Comparison of ENCODE assay signal across 8 cellular contexts in the genomic region with DNA sequence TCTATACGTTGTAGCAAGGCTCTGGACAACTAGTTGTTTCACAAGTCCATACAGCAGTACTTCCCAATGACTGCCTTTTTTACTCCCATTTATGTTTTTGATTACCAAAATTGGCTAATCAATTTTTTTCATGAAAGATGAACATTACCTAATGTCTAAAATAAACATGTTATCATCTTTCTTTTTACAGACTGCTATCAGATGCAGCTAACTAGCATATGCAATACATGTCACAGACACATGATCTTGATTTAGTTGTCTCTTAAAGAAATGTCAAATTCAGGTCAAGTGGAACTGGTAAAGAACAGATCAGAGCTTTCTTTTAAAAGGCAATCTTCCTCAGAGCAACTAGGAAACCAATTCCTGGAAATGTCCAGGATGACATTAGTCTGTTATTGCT. TPM values are rescaled to one million over a fixed set of nuclear protein-coding genes. Genes with fewer than 3 reads are reported as not detected.
A peak's percentile ranks its signal among the peaks of the same experiment; 100 is the strongest.
DNase-seq lines count a peak whose midpoint lies in the region; ATAC-seq and TF ChIP-seq lines count a peak whose summit lies in the region.

No MANE protein-coding gene starts in this region.

- no peaks in the 10 kb centered on the region for H3K9me3 Mint-ChIP-seq in activated naive CD4-positive, alpha-beta T cell treated with anti-CD3 and anti-CD28 coated beads, Interleukin-2, amount 50 U/mL, for 72 hours

- H3K4me3 ChIP-seq in GM12865 (ENCODE audit: low read depth, low read length) (peak overlapping the region; percentile 65), SJSA1 (peak overlapping the region; percentile 59), right cardiac atrium (ENCODE audit: low read length) (peak overlapping the region; percentile 91), spleen (peak overlapping the region; percentile 62 to 87 (median 76))

- H3K4me1 ChIP-seq in SJSA1 (replicated peaks) (peaks cover 10% of the 10 kb centered on the region), right cardiac atrium (ENCODE audit: control insufficient read depth, insufficient read depth, low read length) (peaks cover 5% of the 10 kb centered on the region), spleen (peaks cover 0 to 49% (median 35%) of the 10 kb centered on the region in 6 donors)

- H3K27ac ChIP-seq in SJSA1 = no peak overlapping the region
- no peak overlapping the region for H3K27ac ChIP-seq in right cardiac atrium (ENCODE audit: low read length)
- peak overlapping the region; percentile 42 to 90 (median 85) for H3K27ac ChIP-seq in spleen

- H3K27me3 ChIP-seq in SJSA1 (replicated peaks) = no peaks in the 10 kb centered on the region; the same call in 1 of the 2 replicates
- H3K27me3 ChIP-seq in right cardiac atrium (ENCODE audit: control insufficient read depth, insufficient read depth) = no peaks in the 10 kb centered on the region
- H3K27me3 ChIP-seq in spleen (replicated peaks in 1 of 7) = no peaks in the 10 kb centered on the region

- 0% methylated on average over 1 of the region's 1 CpG for WGBS in right cardiac atrium
- 0% methylated on average over 1 of the region's 1 CpG for WGBS in spleen, 5 donors

- no peak for DNase-seq in GM12865 (ENCODE audit: low read depth)
- no peak for DNase-seq in SJSA1 (ENCODE audit: low read depth in 1 of 2, low spot score in 2 of 2)
- no peak for DNase-seq in right cardiac atrium
- no peak for DNase-seq in spleen
- no peak for DNase-seq in effector CD4-positive, alpha-beta T cell
- DNase-seq in GM20000 (ENCODE audit: low spot score) = no peak
- DNase-seq in activated naive CD4-positive, alpha-beta T cell treated with anti-CD3 and anti-CD28 coated beads, Interleukin-2, amount 50 U/mL, for 72 hours (ENCODE audit: low spot score in 2 of 2) = no peak

- no peaks in the 10 kb centered on the region for H3K9me3 ChIP-seq in SJSA1 (replicated peaks)
- no peaks in the 10 kb centered on the region for H3K9me3 ChIP-seq in right cardiac atrium (ENCODE audit: control insufficient read depth, low read length)
- H3K9me3 ChIP-seq in spleen = no peaks in the 10 kb centered on the region

- H3K36me3 Mint-ChIP-seq in activated naive CD4-positive, alpha-beta T cell treated with anti-CD3 and anti-CD28 coated beads, Interleukin-2, amount 50 U/mL, for 72 hours = no peaks in the 10 kb centered on the region

- no peak for TF ChIP-seq CTCF in GM12865 (IDR thresholded peaks at IDR 0.05; ENCODE audit: insufficient read depth, low read depth, low read length, missing control alignments)
- TF ChIP-seq CTCF in spleen (IDR thresholded peaks at IDR 0.05 in 8 of 11, conservative IDR thresholded peaks at IDR 0.05 in 3 of 11) = no peak
- TF ChIP-seq CTCF in GM20000 (IDR thresholded peaks at IDR 0.05; ENCODE audit: extremely low read depth, missing control alignments) = no peak

- intact Hi-C loops in right cardiac atrium (cut with DNase I) = no loop called here
- intact Hi-C loops in spleen (cut with DNase I; ENCODE audit: low total_unique reads) = no loop called here

- no peak for TF ChIP-seq POLR2A in spleen (IDR thresholded peaks at IDR 0.05)

- no peak overlapping the region for H3K27ac Mint-ChIP-seq in activated naive CD4-positive, alpha-beta T cell treated with anti-CD3 and anti-CD28 coated beads, Interleukin-2, amount 50 U/mL, for 72 hours

- no peak for ATAC-seq in right cardiac atrium
- ATAC-seq in GM19455 (IDR thresholded peaks at IDR 0.05; ENCODE audit: unreplicated experiment) = no peak
- ATAC-seq in activated naive CD4-positive, alpha-beta T cell treated with anti-CD3 and anti-CD28 coated beads, Interleukin-2, amount 50 U/mL, for 72 hours = no peak

- H3K36me3 ChIP-seq in SJSA1 = no peaks in the 10 kb centered on the region; the same call in 1 of the 2 replicates
- no peaks in the 10 kb centered on the region for H3K36me3 ChIP-seq in spleen

RNA-seq across cellular contexts. Expression of a gene that starts 0.6 kb away (rescaled TPM):
- 6.2 and 6.8 TPM in 2 replicates for total RNA-seq in SJSA1 (2014; rRNA removed; shearing (Covaris generic))
- total RNA-seq in right cardiac atrium (10 to 100 TPM; 17.0 to 28.4 (median 21.6) TPM), spleen (10 to 100 TPM in 3 of 7 donors, 1 to 10 TPM in 4; 5.5 to 13.4 (median 9.9) TPM)
- polyA plus RNA-seq in right cardiac atrium (6.3 TPM), spleen (1 to 10 TPM; 1.8 to 2.4 (median 2.3) TPM)
- total RNA-seq in activated naive CD4-positive, alpha-beta T cell treated with anti-CD3 and anti-CD28 coated beads, Interleukin-2, amount 50 U/mL, for 72 hours = 10 to 100 TPM; 14.6 to 17.7 TPM

RNA-seq across cellular contexts. Expression of a gene that starts 15.8 kb away (rescaled TPM):
- 43.5 and 43.7 TPM in 2 replicates for total RNA-seq in SJSA1 (2014; rRNA removed; shearing (Covaris generic))
- 10 to 100 TPM; 27.8 to 39.8 (median 34.7) TPM for total RNA-seq in right cardiac atrium
- 32.0 TPM for polyA plus RNA-seq in right cardiac atrium
- 10 to 100 TPM; 26.3 to 42.6 (median 33.1) TPM for total RNA-seq in spleen
- 10 to 100 TPM; 19.7 to 26.8 (median 25.5) TPM for polyA plus RNA-seq in spleen
- 10 to 100 TPM; 33.4 to 42.6 TPM for total RNA-seq in activated naive CD4-positive, alpha-beta T cell treated with anti-CD3 and anti-CD28 coated beads, Interleukin-2, amount 50 U/mL, for 72 hours

Comparison
In these comparisons a context has a peak if more than half of its experiments do, and no peak if none do; other contexts are left out.
1. H3K27ac ChIP-seq: peak in spleen (8 of 8); none in SJSA1 (single experiment) and right cardiac atrium (single experiment).
2. Peak in every context shown above with its lines, with median percentiles within 50 percentile points of each other: H3K4me3 ChIP-seq.